Comparison of ENCODE assay signal across 15 cellular contexts in the genomic region with DNA sequence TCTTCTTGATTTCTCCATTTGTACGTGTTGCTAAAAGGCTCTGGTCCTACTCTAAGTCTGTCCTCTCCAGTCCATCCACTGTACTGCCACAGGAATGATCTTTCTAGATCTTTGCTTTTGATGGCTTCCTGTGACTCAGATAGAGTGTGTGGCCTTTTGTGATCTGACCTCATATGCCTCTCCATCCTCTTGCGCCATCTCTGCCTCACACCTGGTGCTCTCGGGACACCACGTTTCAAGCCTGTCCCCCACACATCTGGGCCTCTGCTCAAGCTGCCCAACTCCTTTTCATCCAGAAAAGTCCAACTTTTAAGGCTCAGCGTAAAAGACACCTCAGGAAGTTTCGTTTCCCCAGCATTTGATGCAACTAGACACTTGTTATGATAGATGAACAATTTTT. TPM values are rescaled to one million over a fixed set of nuclear protein-coding genes. Genes with fewer than 3 reads are reported as not detected.
DNase-seq lines count a peak whose midpoint lies in the region; ATAC-seq, FAIRE-seq and TF ChIP-seq lines count a peak whose summit lies in the region.
"Had no signal": no experiment of that assay in that cellular context is flagged by ENCODE, and none has a peak within 500 bp of the region (broad histone marks: within the 10 kb centered on the region; RNA-seq: fewer than 3 reads in every experiment).

No MANE protein-coding gene starts in this region.

- H3K9me3 ChIP-seq in PC-9 (ENCODE audit: insufficient read depth, low read depth) (no peaks in the 10 kb centered on the region), endothelial cell of umbilical vein (replicated peaks; ENCODE audit: control insufficient read depth, insufficient read depth, low read length) (no peaks in the 10 kb centered on the region), psoas muscle (no peaks in the 10 kb centered on the region), prostate gland (no peaks in the 10 kb centered on the region), HAP-1 (no peaks in the 10 kb centered on the region), endodermal cell (ENCODE audit: control insufficient read depth, low read length) (no peaks in the 10 kb centered on the region)
- H3K9me3 ChIP-seq: A549, transverse colon had no signal

- no peaks in the 10 kb centered on the region for H3K9me2 ChIP-seq in PC-9 (ENCODE audit: insufficient read depth)

- H3K79me2 ChIP-seq in PC-9 (ENCODE audit: low read depth) = no peaks in the 10 kb centered on the region
- no peaks in the 10 kb centered on the region for H3K79me2 ChIP-seq in endothelial cell of umbilical vein (ENCODE audit: control insufficient read depth, insufficient read depth, low read length)

- no peak overlapping the region for H3K4me3 Mint-ChIP-seq in activated CD4-positive, alpha-beta T cell treated with anti-CD3 and anti-CD28 coated beads for 36 hours
- H3K4me3 Mint-ChIP-seq in endodermal cell = no peak overlapping the region
- H3K4me3 Mint-ChIP-seq: nephron had no signal

- peaks cover 32% of the 10 kb centered on the region for H3K36me3 Mint-ChIP-seq in activated CD4-positive, alpha-beta T cell treated with anti-CD3 and anti-CD28 coated beads for 36 hours (ENCODE audit: low read depth)
- H3K36me3 Mint-ChIP-seq in endodermal cell (ENCODE audit: low read depth) = peaks cover 34% of the 10 kb centered on the region

- H3K4me1 ChIP-seq in PC-9 (replicated peaks; ENCODE audit: insufficient read depth) (peaks cover 32% of the 10 kb centered on the region), endothelial cell of umbilical vein (ENCODE audit: control insufficient read depth, extremely low read depth, insufficient read depth, low read length) (no peaks in the 10 kb centered on the region), psoas muscle (no peaks in the 10 kb centered on the region), prostate gland (replicated peaks) (no peaks in the 10 kb centered on the region), HAP-1 (no peaks in the 10 kb centered on the region; the same call in 1 of the 2 replicates), endodermal cell (ENCODE audit: control insufficient read depth, insufficient read depth, low read length) (no peaks in the 10 kb centered on the region)
- H3K4me1 ChIP-seq: transverse colon had no signal

- H3K27ac ChIP-seq in PC-9 (no peak overlapping the region), endothelial cell of umbilical vein (ENCODE audit: insufficient read depth, low read depth, low read length) (no peak overlapping the region), psoas muscle (no peak overlapping the region), prostate gland (no peak overlapping the region), endodermal cell (ENCODE audit: low read depth, low read length) (no peak overlapping the region)
- H3K27ac ChIP-seq: A549, transverse colon had no signal

- DNase-seq in activated CD4-positive, alpha-beta T cell treated with anti-CD3 and anti-CD28 coated beads for 36 hours = no peak
- no peak for DNase-seq in activated CD4-positive, alpha-beta T cell treated with anti-CD3 and anti-CD28 coated beads, Interleukin-2, amount 50 U/mL, for 48 hours
- DNase-seq in PC-9 = peak; percentile 8 to 57
- DNase-seq in endothelial cell of umbilical vein (ENCODE audit: low read depth, low spot score) = no peak
- DNase-seq in psoas muscle = peak in 1 of 2 donors; percentile 62
- no peak for DNase-seq in prostate gland (ENCODE audit: low spot score)
- DNase-seq in HAP-1 (ENCODE audit: low spot score in 2 of 2) = no peak
- no peak for DNase-seq in endodermal cell
- DNase-seq: activated CD4-positive, CD25-positive, alpha-beta regulatory T cell; kidney glomerular epithelial cell; NCI-H1930; small intestine; transverse colon had no signal

- no peaks in the 10 kb centered on the region for H3K27me3 Mint-ChIP-seq in activated CD4-positive, alpha-beta T cell treated with anti-CD3 and anti-CD28 coated beads for 36 hours
- H3K27me3 Mint-ChIP-seq in endodermal cell (ENCODE audit: insufficient read depth) = no peaks in the 10 kb centered on the region

- CTCF ChIA-PET in activated CD4-positive, alpha-beta T cell treated with anti-CD3 and anti-CD28 coated beads for 36 hours (lab: Charles Lee) = no interaction called here
- CTCF ChIA-PET in PC-9 (lab: Charles Lee) = no interaction called here
- CTCF ChIA-PET in endothelial cell of umbilical vein (lab: Charles Lee) = no interaction called here

- H3K27me3 ChIP-seq in PC-9 (ENCODE audit: insufficient read depth, low read depth) = no peaks in the 10 kb centered on the region
- H3K27me3 ChIP-seq in endothelial cell of umbilical vein (ENCODE audit: control insufficient read depth in 2 of 2, insufficient read depth in 2 of 2, low read length in 2 of 2) = no peaks in the 10 kb centered on the region
- no peaks in the 10 kb centered on the region for H3K27me3 ChIP-seq in psoas muscle (ENCODE audit: insufficient read depth in 3 of 3, low read length in 2 of 3)
- no peaks in the 10 kb centered on the region for H3K27me3 ChIP-seq in prostate gland (replicated peaks; ENCODE audit: insufficient read depth)
- H3K27me3 ChIP-seq in HAP-1 (ENCODE audit: low read depth) = no peaks in the 10 kb centered on the region
- no peaks in the 10 kb centered on the region for H3K27me3 ChIP-seq in endodermal cell (ENCODE audit: control insufficient read depth, insufficient read depth, low read length, poor library complexity, severe bottlenecking)
- H3K27me3 ChIP-seq: transverse colon had no signal

- no peaks in the 10 kb centered on the region for H3K9me1 ChIP-seq in endothelial cell of umbilical vein (replicated peaks; ENCODE audit: control insufficient read depth, extremely low read depth, insufficient read depth, low read length)

- no peak overlapping the region for H3K27ac Mint-ChIP-seq in activated CD4-positive, alpha-beta T cell treated with anti-CD3 and anti-CD28 coated beads for 36 hours
- H3K27ac Mint-ChIP-seq in endodermal cell = no peak overlapping the region
- H3K27ac Mint-ChIP-seq: nephron had no signal

- BruUV-seq in PC-9 (replicated peaks; lab: Mats Ljungman, UMichigan) (no TSS peak), endothelial cell of umbilical vein (replicated peaks; lab: Mats Ljungman, UMichigan) (no TSS peak)

- POLR2A ChIA-PET in activated CD4-positive, alpha-beta T cell treated with anti-CD3 and anti-CD28 coated beads for 36 hours (lab: Charles Lee) = no interaction called here
- POLR2A ChIA-PET in PC-9 (lab: Charles Lee; ENCODE audit: unreplicated experiment) = no interaction called here
- POLR2A ChIA-PET in endothelial cell of umbilical vein (lab: Charles Lee) = no interaction called here

- H2AFZ ChIP-seq in PC-9 = no peak overlapping the region
- H2AFZ ChIP-seq in endothelial cell of umbilical vein (ENCODE audit: low read depth, low read length) = no peak overlapping the region

- H3K4me3 ChIP-seq in PC-9 = no peak overlapping the region
- no peak overlapping the region for H3K4me3 ChIP-seq in endothelial cell of umbilical vein (replicated peaks in 1 of 3; ENCODE audit: insufficient read depth in 1 of 3, low read depth in 1 of 3, low read length in 3 of 3)
- H3K4me3 ChIP-seq in psoas muscle = no peak overlapping the region
- no peak overlapping the region for H3K4me3 ChIP-seq in prostate gland
- no peak overlapping the region for H3K4me3 ChIP-seq in HAP-1
- H3K4me3 ChIP-seq in endodermal cell (ENCODE audit: low read length) = no peak overlapping the region
- H3K4me3 ChIP-seq: A549, transverse colon had no signal

- no peaks in the 10 kb centered on the region for H3K4me1 Mint-ChIP-seq in activated CD4-positive, alpha-beta T cell treated with anti-CD3 and anti-CD28 coated beads for 36 hours
- no peaks in the 10 kb centered on the region for H3K4me1 Mint-ChIP-seq in endodermal cell

- H3K4me2 ChIP-seq in PC-9 (no peak overlapping the region), endothelial cell of umbilical vein (ENCODE audit: insufficient read depth, low read length) (no peak overlapping the region)
- H3K4me2 ChIP-seq: A549 had no signal

- WGBS in psoas muscle, 3 donors = 63 to 70% (median 67%) methylated on average over 6 of the region's 6 CpGs
- 80% methylated on average over 6 of the region's 6 CpGs for WGBS in prostate gland
- 89 to 97% methylated on average over 4 to 6 of the region's 6 CpGs for WGBS in endodermal cell (ENCODE audit: insufficient coverage in 1 of 2, insufficient read length in 1 of 2), 2 experiments

- no peak for TF ChIP-seq POLR2A in endothelial cell of umbilical vein (IDR thresholded peaks at IDR 0.05; ENCODE audit: low read depth, low read length)
- TF ChIP-seq POLR2A in prostate gland (IDR thresholded peaks at IDR 0.05) = no peak

- dilution Hi-C loops in endothelial cell of umbilical vein (cut with MboI; ENCODE audit: extremely low pct_ligation_motif_present, low sequenced_read_pairs) = no loop called here

- no peak overlapping the region for H3K9ac ChIP-seq in endothelial cell of umbilical vein (replicated peaks; ENCODE audit: extremely low read depth, insufficient read depth, low read length)
- H3K9ac ChIP-seq in endodermal cell (ENCODE audit: extremely low read depth, low read length, poor library complexity, severe bottlenecking) = no peak overlapping the region

- H3F3A ChIP-seq in PC-9 (ENCODE audit: insufficient read depth, low read depth) = peaks cover 35% of the 10 kb centered on the region

- no peaks in the 10 kb centered on the region for H3K9me3 Mint-ChIP-seq in activated CD4-positive, alpha-beta T cell treated with anti-CD3 and anti-CD28 coated beads for 36 hours (ENCODE audit: low read depth)
- no peaks in the 10 kb centered on the region for H3K9me3 Mint-ChIP-seq in endodermal cell
- H3K9me3 Mint-ChIP-seq: nephron had no signal

- ATAC-seq in activated CD4-positive, alpha-beta T cell treated with anti-CD3 and anti-CD28 coated beads for 36 hours = peak; percentile 44
- peak; percentile 22 to 62 (median 54) for ATAC-seq in psoas muscle

- intact Hi-C loops in activated CD4-positive, alpha-beta T cell treated with anti-CD3 and anti-CD28 coated beads for 36 hours (cut with DNase I, micrococcal nuclease) = no loop called here
- intact Hi-C loops in PC-9 (cut with micrococcal nuclease; ENCODE audit: unreplicated experiment) = no loop called here
- intact Hi-C loops in endothelial cell of umbilical vein (cut with micrococcal nuclease) = no loop called here
- intact Hi-C loops in psoas muscle (cut with DNase I) = no loop called here
- intact Hi-C loops in prostate gland (cut with DNase I) = no loop called here

- H4K20me1 ChIP-seq in PC-9 (ENCODE audit: insufficient read depth) = no peaks in the 10 kb centered on the region
- H4K20me1 ChIP-seq in endothelial cell of umbilical vein (replicated peaks; ENCODE audit: control insufficient read depth, extremely low read depth, insufficient read depth, low read length) = no peaks in the 10 kb centered on the region

- H3K36me3 ChIP-seq in PC-9 (ENCODE audit: low read depth) = no peaks in the 10 kb centered on the region
- peaks cover 0 to 4% of the 10 kb centered on the region in 2 experiments for H3K36me3 ChIP-seq in endothelial cell of umbilical vein (ENCODE audit: control insufficient read depth in 2 of 2, extremely low read depth in 1 of 2, insufficient read depth in 2 of 2, low read length in 2 of 2)
- peaks cover 0 to 37% of the 10 kb centered on the region in 2 donors for H3K36me3 ChIP-seq in psoas muscle (ENCODE audit: insufficient read depth in 1 of 2, low read depth in 1 of 2)
- H3K36me3 ChIP-seq in prostate gland = no peaks in the 10 kb centered on the region
- peaks cover 2% of the 10 kb centered on the region; the same call in 1 of the 2 replicates for H3K36me3 ChIP-seq in HAP-1 (replicated peaks)
- H3K36me3 ChIP-seq in endodermal cell (ENCODE audit: control insufficient read depth, insufficient read depth, low read length) = peaks cover 9% of the 10 kb centered on the region

- in situ Hi-C loops in HAP-1 (cut with MboI; ENCODE audit: low sequenced_read_pairs) = no loop called here

- FAIRE-seq in endothelial cell of umbilical vein (lab: Jason Lieb, UNC) = peak; percentile 63
- FAIRE-seq: A549, small intestine had no signal

- TF ChIP-seq CTCF in PC-9 (conservative IDR thresholded peaks at IDR 0.05) = no peak
- TF ChIP-seq CTCF in endothelial cell of umbilical vein (IDR thresholded peaks at IDR 0.05; ENCODE audit: extremely low read depth in 1 of 2, insufficient read depth in 1 of 2, low read depth in 1 of 2, low read length in 2 of 2) = no peak
- no peak for TF ChIP-seq CTCF in psoas muscle (IDR thresholded peaks at IDR 0.05)
- no peak for TF ChIP-seq CTCF in prostate gland (IDR thresholded peaks at IDR 0.05)
- no peak for TF ChIP-seq CTCF in endodermal cell (conservative IDR thresholded peaks at IDR 0.05)

RNA-seq across cellular contexts. Expression of a gene that starts 39.0 kb away (rescaled TPM):
- total RNA-seq in activated CD4-positive, alpha-beta T cell treated with anti-CD3 and anti-CD28 coated beads for 36 hours = 10 to 100 TPM; 16.0 to 21.7 TPM
- total RNA-seq in PC-9 (2021) (17.6 and 20.0 TPM in 2 replicates), endothelial cell of umbilical vein (8.6 and 14.5 TPM in 2 replicates), psoas muscle (10 to 100 TPM; 14.3 to 26.0 (median 18.3) TPM), prostate gland (10 to 100 TPM in 1 of 2 donors, 1 to 10 TPM in 1; 8.9 to 29.6 TPM), endodermal cell (10 to 100 TPM; 16.4 to 17.7 TPM)
- polyA plus RNA-seq in endothelial cell of umbilical vein (9.8 and 15.8 TPM in 2 replicates), psoas muscle (10 to 100 TPM; 11.1 to 21.4 (median 14.2) TPM)
- polyA plus RNA-seq in endothelial cell of umbilical vein (2011; cell fraction: cytosol; rRNA removed) = 9.0 and 13.1 TPM in 2 replicates
- polyA plus RNA-seq in endothelial cell of umbilical vein (2011; cell fraction: nucleus; rRNA removed) = 26.9 and 36.0 TPM in 2 replicates
- 17.1 and 20.7 TPM in 2 replicates for polyA plus RNA-seq in endothelial cell of umbilical vein (2012)
- 16.5 and 19.0 TPM in 2 replicates for polyA minus RNA-seq in endothelial cell of umbilical vein
- polyA minus RNA-seq in endothelial cell of umbilical vein (2011; cell fraction: cytosol; rRNA and poly(A)+ RNA removed) = 3.6 TPM
- 13.3 and 18.0 TPM in 2 replicates for polyA minus RNA-seq in endothelial cell of umbilical vein (2011; cell fraction: nucleus; rRNA and poly(A)+ RNA removed)
- 9.4 TPM for polyA plus RNA-seq in endodermal cell (2013, experiment 1 of 2)
- polyA plus RNA-seq in endodermal cell (2013, experiment 2 of 2) = 8.2 TPM

Comparison
In these comparisons a context has a peak if more than half of its experiments do, and no peak if none do; other contexts are left out.
1. DNase-seq: peak in PC-9 (2 of 2); none in activated CD4-positive, alpha-beta T cell treated with anti-CD3 and anti-CD28 coated beads for 36 hours (single experiment), activated CD4-positive, alpha-beta T cell treated with anti-CD3 and anti-CD28 coated beads, Interleukin-2, amount 50 U/mL, for 48 hours (0 of 2), endothelial cell of umbilical vein (single experiment), prostate gland (single experiment), HAP-1 (0 of 2) and endodermal cell (single experiment).